8 cellular contexts compared by ENCODE assay signal in the genomic region with DNA sequence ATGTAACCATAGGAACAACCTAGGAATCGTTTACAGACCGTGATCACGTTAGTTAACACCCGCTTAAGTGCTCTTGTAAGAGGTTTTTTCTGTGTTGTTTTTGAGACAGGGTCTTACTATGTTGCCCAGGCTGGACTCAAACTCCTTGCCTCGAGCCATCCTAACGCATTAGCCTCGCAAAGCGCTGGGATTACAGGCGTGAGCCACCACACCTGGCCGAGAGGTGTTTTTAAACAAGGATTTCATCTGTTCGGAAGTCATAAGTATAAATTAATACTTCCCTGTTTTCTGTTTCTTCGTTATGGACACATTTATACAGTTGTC. TPM values are rescaled to one million over a fixed set of nuclear protein-coding genes. Genes with fewer than 3 reads are reported as not detected.
DNase-seq lines count a peak whose midpoint lies in the region; ATAC-seq and TF ChIP-seq lines count a peak whose summit lies in the region.

No MANE protein-coding gene starts in this region.

- no peaks in the 10 kb centered on the region for H3K9me3 ChIP-seq in heart left ventricle
- H3K9me3 ChIP-seq in mesenchymal stem cell (ENCODE audit: control insufficient read depth, low read length): no peaks in the 10 kb centered on the region
- no peaks in the 10 kb centered on the region for H3K9me3 ChIP-seq in vagina

- in situ Hi-C loops in astrocyte of the cerebellum (cut with HindIII; ENCODE audit: low sequenced_read_pairs): no loop called here

- no peak for TF ChIP-seq POLR2A in heart left ventricle (IDR thresholded peaks at IDR 0.05)
- no peak for TF ChIP-seq POLR2A in vagina (IDR thresholded peaks at IDR 0.05)

- no peak overlapping the region for H2AK5ac ChIP-seq in mesenchymal stem cell (ENCODE audit: low read length, severe bottlenecking)

- H3K4me3 ChIP-seq in heart left ventricle: peak overlapping the region; percentile 66 to 100 (median 84)
- peak overlapping the region; percentile 66 for H3K4me3 ChIP-seq in astrocyte of the cerebellum (ENCODE audit: low read depth, low read length)
- H3K4me3 ChIP-seq in mesenchymal stem cell (ENCODE audit: insufficient read depth in 1 of 2, low read depth in 1 of 2, low read length in 2 of 2): peak overlapping the region; percentile 88 to 97
- peak overlapping the region; percentile 89 to 93 for H3K4me3 ChIP-seq in vagina

- H3K79me1 ChIP-seq in mesenchymal stem cell (replicated peaks; ENCODE audit: low read length, poor library complexity, severe bottlenecking): peaks cover 4% of the 10 kb centered on the region

- ATAC-seq in heart left ventricle (no peak), left ventricle myocardium superior (no peak), GM18520 (IDR thresholded peaks at IDR 0.05; ENCODE audit: unreplicated experiment) (no peak)

- H3K9ac ChIP-seq in mesenchymal stem cell (ENCODE audit: low read length): peak overlapping the region; percentile 96

- no peak overlapping the region for H2BK12ac ChIP-seq in mesenchymal stem cell (ENCODE audit: low read length in 2 of 2)

- no peak for DNase-seq in heart left ventricle
- no peak for DNase-seq in left ventricle myocardium superior
- no peak for DNase-seq in astrocyte of the cerebellum (ENCODE audit: low read depth)
- DNase-seq in mesenchymal stem cell: no peak
- no peak for DNase-seq in vagina (ENCODE audit: extremely low spot score in 2 of 2)
- no peak for DNase-seq in GM03348 (ENCODE audit: low spot score)
- DNase-seq in COLO668 (lab: John Stamatoyannopoulos, UW; ENCODE audit: unreplicated experiment): no peak

- TF ChIP-seq CTCF in heart left ventricle (IDR thresholded peaks at IDR 0.05) (no peak), astrocyte of the cerebellum (IDR thresholded peaks at IDR 0.05; ENCODE audit: low read depth, low read length, missing control alignments) (no peak), vagina (IDR thresholded peaks at IDR 0.05) (no peak)

- peak overlapping the region; percentile 83 for H2AFZ ChIP-seq in mesenchymal stem cell (ENCODE audit: low read depth, low read length)

- H3K27ac ChIP-seq in heart left ventricle (peak overlapping the region; percentile 70 to 94 (median 88)), mesenchymal stem cell (ENCODE audit: low read length, poor library complexity, severe bottlenecking) (peak overlapping the region; percentile 96), vagina (peak overlapping the region; percentile 86)

- intact Hi-C loops in heart left ventricle (cut with DNase I): no loop called here
- intact Hi-C loops in left ventricle myocardium superior (cut with micrococcal nuclease): no loop called here
- intact Hi-C loops in vagina (cut with DNase I): no loop called here

- H3K27me3 ChIP-seq in heart left ventricle (peaks cover 0 to 14% (median 5%) of the 10 kb centered on the region in 9 donors), mesenchymal stem cell (ENCODE audit: control insufficient read depth in 1 of 2, insufficient read depth in 1 of 2, low read length in 2 of 2) (peaks cover 0 to 6% of the 10 kb centered on the region in 2 experiments), vagina (no peaks in the 10 kb centered on the region)

- peak overlapping the region in 1 of 2 experiments; percentile 92 for H3K14ac ChIP-seq in mesenchymal stem cell (ENCODE audit: low read length in 2 of 2)

- H4K8ac ChIP-seq in mesenchymal stem cell (ENCODE audit: low read length): peak overlapping the region; percentile 98

- 6 to 11% (median 6%) methylated on average over 12 of the region's 12 CpGs for WGBS in heart left ventricle, 4 donors
- under 1% methylated on average over 9 of the region's 12 CpGs for WGBS in mesenchymal stem cell

- H3K4me1 ChIP-seq in heart left ventricle: peaks cover 0 to 27% (median 15%) of the 10 kb centered on the region in 12 donors
- peaks cover 8% of the 10 kb centered on the region for H3K4me1 ChIP-seq in mesenchymal stem cell (ENCODE audit: control insufficient read depth, insufficient read depth, low read depth, low read length)
- H3K4me1 ChIP-seq in vagina: peaks cover 14% of the 10 kb centered on the region

- H2BK120ac ChIP-seq in mesenchymal stem cell (ENCODE audit: low read depth, low read length): no peak overlapping the region

- no peak overlapping the region for H3K23ac ChIP-seq in mesenchymal stem cell (ENCODE audit: low read length in 2 of 2)

- H2BK15ac ChIP-seq in mesenchymal stem cell (ENCODE audit: low read depth, poor library complexity, severe bottlenecking): peak overlapping the region; percentile 86

- peak overlapping the region; percentile 75 for H4K91ac ChIP-seq in mesenchymal stem cell (ENCODE audit: low read length)

- peak overlapping the region; percentile 50 for H3K4me2 ChIP-seq in mesenchymal stem cell (ENCODE audit: low read length, poor library complexity, severe bottlenecking)

- H2BK5ac ChIP-seq in mesenchymal stem cell (ENCODE audit: low read depth, low read length, poor library complexity, severe bottlenecking): peak overlapping the region; percentile 85

- peak overlapping the region in 1 of 2 experiments; percentile 80 for H3K18ac ChIP-seq in mesenchymal stem cell (ENCODE audit: low read depth in 1 of 2, low read length in 2 of 2)

- H3K4ac ChIP-seq in mesenchymal stem cell (ENCODE audit: low read depth in 1 of 2, low read length in 2 of 2): peak overlapping the region in 1 of 2 experiments; percentile 33

- peaks cover 0 to 40% (median 35%) of the 10 kb centered on the region in 9 donors for H3K36me3 ChIP-seq in heart left ventricle
- H3K36me3 ChIP-seq in mesenchymal stem cell (ENCODE audit: control insufficient read depth in 1 of 2, insufficient read depth in 2 of 2, low read depth in 1 of 2, low read length in 2 of 2): peaks cover 6 to 29% of the 10 kb centered on the region in 2 experiments
- H3K36me3 ChIP-seq in vagina: peaks cover 0 to 16% of the 10 kb centered on the region in 2 donors

RNA-seq across cellular contexts. Expression of gene MRS2, which starts 0.7 kb away (rescaled TPM):
- total RNA-seq in heart left ventricle (10 to 100 TPM; 31.5 to 61.3 (median 45.4) TPM), left ventricle myocardium superior (44.3 TPM), vagina (23.1 TPM)
- 10 to 100 TPM; 24.4 to 36.2 TPM for polyA plus RNA-seq in heart left ventricle
- 18.7 TPM for polyA plus RNA-seq in mesenchymal stem cell (2013, experiment 1 of 2)
- 19.3 TPM for polyA plus RNA-seq in mesenchymal stem cell (2013, experiment 2 of 2)

RNA-seq across cellular contexts. Expression of gene DCDC2, which starts 45.6 kb away (rescaled TPM):
- total RNA-seq in heart left ventricle (under 1 TPM in 2 of 9 donors, not detected in 7; 0.05 to 0.16 TPM), left ventricle myocardium superior (not detected), vagina (not detected)
- polyA plus RNA-seq in heart left ventricle: not detected
- polyA plus RNA-seq in mesenchymal stem cell (2013, experiment 1 of 2): 0.04 TPM
- 0.08 TPM for polyA plus RNA-seq in mesenchymal stem cell (2013, experiment 2 of 2)
